Comparison of ENCODE assay signal across 31 cellular contexts in genomic region chrX:55813150-55813549, GRCh38.
"Had no signal": no experiment of that assay in that cellular context is flagged by ENCODE, and none has a peak within 500 bp of the region (broad histone marks: within the 10 kb centered on the region; RNA-seq: fewer than 3 reads in every experiment).

No MANE protein-coding gene starts in this region.

- DNase-seq: natural killer cell; occipital lobe; ovary; posterior cingulate gyrus; psoas muscle; right cardiac atrium; spleen; stimulated activated CD4-positive, alpha-beta T cell treated with anti-CD3 and anti-CD28 coated beads, Interleukin-12 subunit alpha, Interleukin-12 subunit beta, amount 100 ng/mL, for 4 hours; stimulated activated CD4-positive, alpha-beta T cell treated with anti-CD3 and anti-CD28 coated beads, Interleukin-1b, Interleukin-23, amount 100 ng/mL, for 48 hours; stimulated activated CD4-positive, alpha-beta T cell treated with anti-CD3 and anti-CD28 coated beads, Interleukin-4, amount 100 ng/mL, for 1 hour; stimulated activated CD4-positive, alpha-beta T cell treated with anti-CD3 and anti-CD28 coated beads, Interleukin-4, amount 100 ng/mL, for 4 hours; stimulated activated CD8-positive, alpha-beta memory T cell treated with anti-CD3 and anti-CD28 coated beads, Interleukin-4, amount 100 ng/mL, for 48 hours; stimulated activated naive CD4-positive, alpha-beta T cell; stimulated activated naive CD8-positive, alpha-beta T cell treated with anti-CD3 and anti-CD28 coated beads, Interleukin-15, amount 100 ng/mL, for 72 hours; stimulated activated naive CD8-positive, alpha-beta T cell treated with anti-CD3 and anti-CD28 coated beads, Interleukin-15, Interleukin-2, amounts not matched to agents 100 U/mL and 50 U/mL, for 24 hours; substantia nigra; testis; tibial artery; transverse colon; upper lobe of right lung; uterus had no signal

- H3K9me3 ChIP-seq: ovary, psoas muscle, suprapubic skin, testis, transverse colon, upper lobe of right lung, uterus had no signal

- H3K4me3 ChIP-seq: neural progenitor cell, ovary, psoas muscle, skin epidermis, smooth muscle cell, spleen, suprapubic skin, testis, tibial artery, transverse colon, upper lobe of right lung, uterus had no signal

- H3K4me1 Mint-ChIP-seq: natural killer cell; nephron; neural progenitor cell; stimulated activated memory B cell treated with anti-CD40 and anti-IgM and Interleukin-4, amounts not matched to agents 10 μg/mL and 1 μg/mL and 100 μg/mL, for 72 hours; stimulated activated naive CD8-positive, alpha-beta T cell treated with anti-CD3 and anti-CD28 coated beads, Interleukin-15, amount 100 ng/mL, for 72 hours had no signal

- ATAC-seq: natural killer cell; psoas muscle; right cardiac atrium; sciatic nerve; stimulated activated memory B cell treated with anti-CD40 and anti-IgM and Interleukin-4, amounts not matched to agents 10 μg/mL and 1 μg/mL and 100 μg/mL, for 72 hours; stimulated activated naive CD8-positive, alpha-beta T cell treated with anti-CD3 and anti-CD28 coated beads, Interleukin-15, amount 100 ng/mL, for 72 hours; stimulated activated naive CD8-positive, alpha-beta T cell treated with anti-CD3 and anti-CD28 coated beads, Interleukin-15, Interleukin-2, amounts not matched to agents 100 U/mL and 50 U/mL, for 24 hours; upper lobe of right lung had no signal

- H3K36me3 ChIP-seq: neural progenitor cell, ovary, spleen, suprapubic skin, tibial artery, transverse colon, upper lobe of right lung, uterus had no signal

- H3K27ac ChIP-seq: neural progenitor cell, ovary, parathyroid adenoma, psoas muscle, skin epidermis, spleen, suprapubic skin, testis, tibial artery, transverse colon, upper lobe of right lung, uterus had no signal

- H3K4me1 ChIP-seq: neural progenitor cell, parathyroid adenoma, psoas muscle, spleen, suprapubic skin, testis, tibial artery, transverse colon, upper lobe of right lung, uterus had no signal

- H3K27ac Mint-ChIP-seq: natural killer cell; nephron; neural progenitor cell; progenitor cell of endocrine pancreas; stimulated activated memory B cell treated with anti-CD40 and anti-IgM and Interleukin-4, amounts not matched to agents 10 μg/mL and 1 μg/mL and 100 μg/mL, for 72 hours; stimulated activated naive CD8-positive, alpha-beta T cell treated with anti-CD3 and anti-CD28 coated beads, Interleukin-15, amount 100 ng/mL, for 72 hours; type B pancreatic cell had no signal

- H3K9me3 Mint-ChIP-seq: stimulated activated memory B cell treated with anti-CD40 and anti-IgM and Interleukin-4, amounts not matched to agents 10 μg/mL and 1 μg/mL and 100 μg/mL, for 72 hours; stimulated activated naive CD8-positive, alpha-beta T cell treated with anti-CD3 and anti-CD28 coated beads, Interleukin-15, amount 100 ng/mL, for 72 hours had no signal

- H3K9ac ChIP-seq: neural progenitor cell, parathyroid adenoma had no signal

- H3K36me3 Mint-ChIP-seq: natural killer cell, neural progenitor cell, type B pancreatic cell had no signal

- H3K27me3 ChIP-seq: neural progenitor cell, suprapubic skin, testis, tibial artery, transverse colon, upper lobe of right lung, uterus had no signal

- H3K4me3 Mint-ChIP-seq: natural killer cell; nephron; neural progenitor cell; stimulated activated memory B cell treated with anti-CD40 and anti-IgM and Interleukin-4, amounts not matched to agents 10 μg/mL and 1 μg/mL and 100 μg/mL, for 72 hours; stimulated activated naive CD8-positive, alpha-beta T cell treated with anti-CD3 and anti-CD28 coated beads, Interleukin-15, amount 100 ng/mL, for 72 hours; type B pancreatic cell had no signal

- H3K27me3 Mint-ChIP-seq: progenitor cell of endocrine pancreas; stimulated activated memory B cell treated with anti-CD40 and anti-IgM and Interleukin-4, amounts not matched to agents 10 μg/mL and 1 μg/mL and 100 μg/mL, for 72 hours; stimulated activated naive CD8-positive, alpha-beta T cell treated with anti-CD3 and anti-CD28 coated beads, Interleukin-15, amount 100 ng/mL, for 72 hours; type B pancreatic cell had no signal
